8 cellular contexts compared by ENCODE assay signal in the genomic region with DNA sequence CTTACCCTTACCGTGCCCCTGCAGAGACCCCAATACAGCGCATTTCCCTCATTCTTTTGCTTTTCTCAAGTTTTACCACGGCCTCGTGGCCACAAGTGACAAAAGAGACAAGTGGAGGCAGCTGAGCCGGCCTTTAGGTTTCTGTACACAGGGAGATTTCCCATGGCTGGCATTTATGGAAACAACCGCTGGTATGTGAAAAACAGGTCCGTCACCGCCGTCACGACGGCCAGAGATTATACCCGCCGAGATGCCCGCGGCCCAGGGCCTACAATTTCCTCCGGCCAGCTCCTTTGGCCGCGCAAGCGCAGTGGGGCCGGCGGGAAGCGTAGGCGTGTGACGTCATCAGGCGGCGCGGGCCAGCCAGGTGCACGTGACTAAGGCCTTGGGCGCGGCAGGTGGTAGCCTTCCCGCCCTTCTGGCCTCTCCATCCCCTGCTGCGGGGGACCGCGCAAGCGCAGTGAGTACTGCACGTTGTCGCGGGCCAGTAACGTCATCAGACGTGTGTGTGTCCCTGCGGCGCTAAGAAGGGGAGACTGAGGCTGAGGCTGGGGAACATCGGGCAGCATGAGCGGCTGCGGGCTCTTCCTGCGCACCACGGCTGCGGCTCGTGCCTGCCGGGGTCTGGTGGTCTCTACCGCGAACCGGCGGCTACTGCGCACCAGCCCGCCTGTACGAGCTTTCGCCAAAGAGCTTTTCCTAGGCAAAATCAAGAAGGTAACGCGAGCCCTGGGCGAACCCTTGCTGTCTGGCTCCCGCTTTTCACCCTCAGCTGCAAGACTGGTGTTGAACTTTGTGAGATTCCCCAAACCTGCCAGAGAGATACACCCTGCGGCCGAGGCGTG. TPM values are rescaled to one million over a fixed set of nuclear protein-coding genes. Genes with fewer than 3 reads are reported as not detected.
A peak's percentile ranks its signal among the peaks of the same experiment; 100 is the strongest.
DNase-seq lines count a peak whose midpoint lies in the region; ATAC-seq and TF ChIP-seq lines count a peak whose summit lies in the region.

ACAD9 (plus strand) TSS at position 496 of the 845 bp plus-strand sequence; CDS start at position 568, 72 bp downstream.

- H3K4me3 ChIP-seq in KMS-11 (IDR thresholded peaks at IDR 0.05; ENCODE audit: insufficient read depth, low read depth, low read length) (peak within 1 kb of the TSS; percentile 88), Peyer's patch (peak within 1 kb of the TSS; percentile 75 to 91 (median 80)), muscle layer of colon (ENCODE audit: low read depth in 1 of 2, low read length in 2 of 2) (peak within 1 kb of the TSS; percentile 59 to 90)

- H3K36me3 ChIP-seq in KMS-11 (ENCODE audit: insufficient read depth) = no peaks in the 10 kb centered on the region; the same call in 1 of the 2 replicates
- no peaks in the 10 kb centered on the region for H3K36me3 ChIP-seq in Peyer's patch
- H3K36me3 ChIP-seq in muscle layer of colon (ENCODE audit: insufficient read depth, low read length) = peaks cover 8% of the 10 kb centered on the region

- H4K20me1 ChIP-seq in KMS-11 (ENCODE audit: insufficient read depth) = no peaks in the 10 kb centered on the region

- peaks cover 44% of the 10 kb centered on the region for H3K4me1 ChIP-seq in KMS-11 (ENCODE audit: low read depth, poor library complexity, severe bottlenecking)
- H3K4me1 ChIP-seq in Peyer's patch = peaks cover 7 to 42% (median 14%) of the 10 kb centered on the region in 4 donors
- H3K4me1 ChIP-seq in muscle layer of colon (ENCODE audit: insufficient read depth, low read length) = peaks cover 40% of the 10 kb centered on the region

- H2AFZ ChIP-seq in KMS-11 (ENCODE audit: low read depth) = peak within 1 kb of the TSS; percentile 75

- H3K9ac ChIP-seq in KMS-11 = peak within 1 kb of the TSS; percentile 98
- H3K9ac ChIP-seq in muscle layer of colon (ENCODE audit: low read length) = peak within 1 kb of the TSS; percentile 94

- H3K27me3 ChIP-seq in KMS-11 (ENCODE audit: insufficient read depth, low read depth) (no peaks in the 10 kb centered on the region), Peyer's patch (no peaks in the 10 kb centered on the region), muscle layer of colon (ENCODE audit: control insufficient read depth in 1 of 2, insufficient read depth in 2 of 2, low read length in 2 of 2) (no peaks in the 10 kb centered on the region)

- peaks cover 60% of the 10 kb centered on the region for H3K79me2 ChIP-seq in KMS-11 (ENCODE audit: insufficient read depth, low read depth)

- H3K27ac ChIP-seq in KMS-11 (peak within 1 kb of the TSS; percentile 85), Peyer's patch (peak within 1 kb of the TSS; percentile 84 to 94 (median 88)), muscle layer of colon (ENCODE audit: low read depth, low read length) (peak within 1 kb of the TSS; percentile 76)

- peak; percentile 89 to 90 for TF ChIP-seq POLR2A in Peyer's patch (IDR thresholded peaks at IDR 0.05)

- TF ChIP-seq CTCF in KMS-11 (conservative IDR thresholded peaks at IDR 0.05; ENCODE audit: low read depth, low read length) = no peak; the same call in 1 of the 2 replicates
- no peak for TF ChIP-seq CTCF in Peyer's patch (IDR thresholded peaks at IDR 0.05)

- H3K9me3 ChIP-seq in Peyer's patch = no peaks in the 10 kb centered on the region
- no peaks in the 10 kb centered on the region for H3K9me3 ChIP-seq in muscle layer of colon (ENCODE audit: low read length)

- peak; percentile 75 for DNase-seq in DMS53 treated with DMSO at 0.1 percent for 48 hours (lab: John Stamatoyannopoulos, UW; ENCODE audit: unreplicated experiment)
- peak; percentile 96 to 99 (median 99) for DNase-seq in Peyer's patch
- DNase-seq in activated T-cell treated with anti-CD3 and anti-CD28 coated beads, Interleukin-2, amount 50 U/mL, for 48 hours = peak; percentile 99
- DNase-seq in stimulated activated CD8-positive, alpha-beta memory T cell treated with anti-CD3 and anti-CD28 coated beads, Interleukin-7, amount 100 ng/mL, for 24 hours (ENCODE audit: low read depth) = peak; percentile 94

- peak within 1 kb of the TSS; percentile 95 for H3K4me2 ChIP-seq in KMS-11

- ATAC-seq in GM21737 (IDR thresholded peaks at IDR 0.05; ENCODE audit: unreplicated experiment) (peak; percentile 82), esophagus mucosa (peak; percentile 98)

RNA-seq across cellular contexts. Expression of gene ACAD9, which starts in this region (rescaled TPM):
- total RNA-seq in Peyer's patch = 10 to 100 TPM; 27.3 to 91.2 (median 49.5) TPM
- 34.7 TPM for total RNA-seq in esophagus mucosa

Comparison
In these comparisons a context has a peak if more than half of its experiments do, and no peak if none do; other contexts are left out.
1. Peak in every context shown above with its lines: DNase-seq, ATAC-seq, H3K4me3 ChIP-seq and H3K27ac ChIP-seq.